ENCODE assay signal across 10 cellular contexts in the genomic region with DNA sequence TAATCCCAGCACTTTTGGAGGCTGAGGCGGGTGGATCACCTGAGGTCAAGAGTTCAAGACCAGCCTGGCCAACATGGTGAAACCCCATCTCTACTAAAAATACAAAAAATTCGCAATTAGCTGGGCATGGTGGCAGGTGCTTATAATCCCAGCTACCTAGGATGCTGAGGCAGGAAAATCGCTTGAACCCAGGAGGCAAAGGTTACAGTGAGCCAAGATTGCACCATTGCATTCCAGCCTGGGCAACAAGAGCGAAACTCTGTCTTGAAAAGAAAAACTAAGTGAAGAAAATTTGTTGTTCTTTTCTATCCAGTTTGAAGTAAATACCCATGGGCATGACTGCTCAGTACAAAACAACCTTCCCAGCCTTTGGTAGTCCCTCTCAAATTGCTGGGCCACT. TPM values are rescaled to one million over a fixed set of nuclear protein-coding genes. Genes with fewer than 3 reads are reported as not detected.
"Had no signal": no experiment of that assay in that cellular context is flagged by ENCODE, and none has a peak within 500 bp of the region (broad histone marks: within the 10 kb centered on the region; RNA-seq: fewer than 3 reads in every experiment).

No MANE protein-coding gene starts in this region.

RNA-seq across cellular contexts. Expression of gene MYRIP, which starts 24.4 kb away (rescaled TPM):
- total RNA-seq: activated naive CD4-positive, alpha-beta T cell treated with anti-CD3 and anti-CD28 coated beads for 36 hours; activated naive CD4-positive, alpha-beta T cell treated with anti-CD3 and anti-CD28 coated beads, Interleukin-2, amount 50 U/mL, for 72 hours; activated naive CD8-positive, alpha-beta T cell treated with anti-CD3 and anti-CD28 coated beads for 36 hours; activated naive CD8-positive, alpha-beta T cell treated with anti-CD3 and anti-CD28 coated beads, Interleukin-2, amount 10 ng/mL, durations not matched to agents 7 days and 5 days; activated T-cell treated with anti-CD3 and anti-CD28 coated beads, Interleukin-2, amount 50 U/mL, for 4 hours; activated T-cell treated with anti-CD3 and anti-CD28 coated beads, Interleukin-2, amount 50 U/mL, for 72 hours; activated T-helper 1 cell treated with anti-CD3 and anti-CD28 coated beads, Interleukin-12 subunit alpha, Interleukin-12 subunit beta, Interleukin-2, Interleukin-4 antibody, amounts not matched to agents 30 ng/mL and 10 ng/mL and 1 ng/mL, durations not matched to agents 14 hours and 24 hours and 36 hours; activated T-helper 17 cell treated with anti-CD3 and anti-CD28 coated beads, Interleukin-2, amount 50 U/mL, for 72 hours; activated T-helper 2 cell treated with anti-CD3 and anti-CD28 coated beads, Interferon-gamma antibody, Interleukin-2, Interleukin-4, amounts not matched to agents 10 μg/mL and 5 μg/mL and 100 μg/mL, durations not matched to agents 14 hours and 24 hours and 36 hours; bronchial epithelial cell had no signal
